19 cellular contexts compared by ENCODE assay signal in the genomic region with DNA sequence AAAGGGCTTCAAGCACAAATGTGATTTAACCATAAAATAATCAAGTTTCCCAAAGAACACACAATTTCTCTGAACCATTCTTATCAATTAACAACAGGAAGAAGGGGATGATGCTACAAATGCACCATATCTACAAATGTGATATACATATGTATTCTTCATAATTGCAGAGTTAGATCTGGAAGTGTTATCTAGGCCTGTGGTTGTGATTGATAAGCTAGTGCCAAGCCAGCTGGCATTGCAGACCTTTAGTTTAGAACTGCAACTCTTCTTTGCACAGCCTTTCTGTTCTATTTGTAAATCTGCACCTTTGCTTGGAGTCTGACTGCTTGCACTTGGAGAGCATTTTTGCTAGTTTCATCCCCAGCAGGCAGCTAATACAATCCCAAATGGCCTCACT.
DNase-seq lines count a peak whose midpoint lies in the region; ATAC-seq and TF ChIP-seq lines count a peak whose summit lies in the region.
"Had no signal": no experiment of that assay in that cellular context is flagged by ENCODE, and none has a peak within 500 bp of the region (broad histone marks: within the 10 kb centered on the region; RNA-seq: fewer than 3 reads in every experiment).

No MANE protein-coding gene starts in this region.

- TF ChIP-seq CTCF in BE2C (IDR thresholded peaks at IDR 0.05; ENCODE audit: low read depth, low read length) (no peak), stomach (IDR thresholded peaks at IDR 0.05) (no peak)

- H3K4me1 ChIP-seq in BE2C (peaks cover 4% of the 10 kb centered on the region; the same call in 1 of the 2 replicates), stomach (peaks cover 0 to 9% (median 2%) of the 10 kb centered on the region in 4 donors)
- H3K4me1 ChIP-seq: A549, BLaER1, HAP-1 had no signal

- H3K9me3 ChIP-seq in BE2C (no peaks in the 10 kb centered on the region), stomach (no peaks in the 10 kb centered on the region)
- H3K9me3 ChIP-seq: A549, BLaER1, HAP-1 had no signal

- DNase-seq in BE2C (peak; percentile 30), amniotic epithelial cell (ENCODE audit: low read depth) (peak; percentile 1), stomach (peak; percentile 54)
- DNase-seq in stimulated activated CD4-positive, alpha-beta T cell treated with anti-CD3 and anti-CD28 coated beads, Interleukin-1b, Interleukin-23, amount 100 ng/mL, for 48 hours = no peak
- DNase-seq: AML-193; CD4-positive, alpha-beta memory T cell; DMS153; DMS79; GDM1; IMR-90; KBM-7 had no signal

- no peak overlapping the region for H3K27ac ChIP-seq in stomach
- H3K27ac ChIP-seq: 22Rv1, A549, BLaER1, HL-60 had no signal

- H3K27me3 ChIP-seq in BE2C (no peaks in the 10 kb centered on the region), stomach (no peaks in the 10 kb centered on the region)
- H3K27me3 ChIP-seq: BLaER1 had no signal

- H3K4me3 ChIP-seq in BE2C (ENCODE audit: low read depth, low read length) (no peak overlapping the region), stomach (no peak overlapping the region)
- H3K4me3 ChIP-seq: A549, BLaER1, HAP-1 had no signal

- no peak for TF ChIP-seq POLR2A in stomach (IDR thresholded peaks at IDR 0.05)

- H3K36me3 ChIP-seq in BE2C (no peaks in the 10 kb centered on the region), stomach (no peaks in the 10 kb centered on the region)
- H3K36me3 ChIP-seq: BLaER1, HAP-1 had no signal

- intact Hi-C loops in stomach (cut with DNase I; ENCODE audit: low total_unique reads) = no loop called here

- no peak for TF ChIP-seq EP300 in stomach (IDR thresholded peaks at IDR 0.05)

- ATAC-seq in SK-N-SH treated with all-trans-retinoic acid at 6 μM for 48 hours = no peak
- no peak for ATAC-seq in GM21529 (IDR thresholded peaks at IDR 0.05; ENCODE audit: unreplicated experiment)
- no peak for ATAC-seq in GM18502 (IDR thresholded peaks at IDR 0.05; ENCODE audit: poor library complexity, unreplicated experiment)
- ATAC-seq: A549 had no signal

TF ChIP-seq in SK-N-SH treated with all-trans-retinoic acid at 6 μM for 48 hours, 23 proteins besides CTCF, POLR2A, EP300 and RAD21:
- no peak for TF ChIP-seq ARNTL (CRISPR knock-in tag; IDR thresholded peaks at IDR 0.05; ENCODE audit: borderline replicate concordance, low read depth)
- TF ChIP-seq, protein P1, sequence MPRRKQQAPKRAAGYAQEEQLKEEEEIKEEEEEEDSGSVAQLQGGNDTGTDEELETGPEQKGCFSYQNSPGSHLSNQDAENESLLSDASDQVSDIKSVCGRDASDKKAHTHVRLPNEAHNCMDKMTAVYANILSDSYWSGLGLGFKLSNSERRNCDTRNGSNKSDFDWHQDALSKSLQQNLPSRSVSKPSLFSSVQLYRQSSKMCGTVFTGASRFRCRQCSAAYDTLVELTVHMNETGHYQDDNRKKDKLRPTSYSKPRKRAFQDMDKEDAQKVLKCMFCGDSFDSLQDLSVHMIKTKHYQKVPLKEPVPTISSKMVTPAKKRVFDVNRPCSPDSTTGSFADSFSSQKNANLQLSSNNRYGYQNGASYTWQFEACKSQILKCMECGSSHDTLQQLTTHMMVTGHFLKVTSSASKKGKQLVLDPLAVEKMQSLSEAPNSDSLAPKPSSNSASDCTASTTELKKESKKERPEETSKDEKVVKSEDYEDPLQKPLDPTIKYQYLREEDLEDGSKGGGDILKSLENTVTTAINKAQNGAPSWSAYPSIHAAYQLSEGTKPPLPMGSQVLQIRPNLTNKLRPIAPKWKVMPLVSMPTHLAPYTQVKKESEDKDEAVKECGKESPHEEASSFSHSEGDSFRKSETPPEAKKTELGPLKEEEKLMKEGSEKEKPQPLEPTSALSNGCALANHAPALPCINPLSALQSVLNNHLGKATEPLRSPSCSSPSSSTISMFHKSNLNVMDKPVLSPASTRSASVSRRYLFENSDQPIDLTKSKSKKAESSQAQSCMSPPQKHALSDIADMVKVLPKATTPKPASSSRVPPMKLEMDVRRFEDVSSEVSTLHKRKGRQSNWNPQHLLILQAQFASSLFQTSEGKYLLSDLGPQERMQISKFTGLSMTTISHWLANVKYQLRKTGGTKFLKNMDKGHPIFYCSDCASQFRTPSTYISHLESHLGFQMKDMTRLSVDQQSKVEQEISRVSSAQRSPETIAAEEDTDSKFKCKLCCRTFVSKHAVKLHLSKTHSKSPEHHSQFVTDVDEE (CRISPR knock-in tag; IDR thresholded peaks at IDR 0.05) = peak; percentile 62; the same call in 1 of the 2 replicates
- TF ChIP-seq TOX (CRISPR knock-in tag; IDR thresholded peaks at IDR 0.05; ENCODE audit: borderline replicate concordance) = no peak
- TF ChIP-seq, protein P2, sequence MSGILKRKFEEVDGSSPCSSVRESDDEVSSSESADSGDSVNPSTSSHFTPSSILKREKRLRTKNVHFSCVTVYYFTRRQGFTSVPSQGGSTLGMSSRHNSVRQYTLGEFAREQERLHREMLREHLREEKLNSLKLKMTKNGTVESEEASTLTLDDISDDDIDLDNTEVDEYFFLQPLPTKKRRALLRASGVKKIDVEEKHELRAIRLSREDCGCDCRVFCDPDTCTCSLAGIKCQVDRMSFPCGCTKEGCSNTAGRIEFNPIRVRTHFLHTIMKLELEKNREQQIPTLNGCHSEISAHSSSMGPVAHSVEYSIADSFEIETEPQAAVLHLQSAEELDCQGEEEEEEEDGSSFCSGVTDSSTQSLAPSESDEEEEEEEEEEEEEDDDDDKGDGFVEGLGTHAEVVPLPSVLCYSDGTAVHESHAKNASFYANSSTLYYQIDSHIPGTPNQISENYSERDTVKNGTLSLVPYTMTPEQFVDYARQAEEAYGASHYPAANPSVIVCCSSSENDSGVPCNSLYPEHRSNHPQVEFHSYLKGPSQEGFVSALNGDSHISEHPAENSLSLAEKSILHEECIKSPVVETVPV (CRISPR knock-in tag; IDR thresholded peaks at IDR 0.05) = no peak
- peak; percentile 80; the same call in 1 of the 2 replicates for TF ChIP-seq TCF4 (CRISPR knock-in tag; IDR thresholded peaks at IDR 0.05; ENCODE audit: borderline replicate concordance)
TF ChIP-seq in SK-N-SH treated with all-trans-retinoic acid at 6 μM for 48 hours: peak in this region for 2.
